In the genomic region with DNA sequence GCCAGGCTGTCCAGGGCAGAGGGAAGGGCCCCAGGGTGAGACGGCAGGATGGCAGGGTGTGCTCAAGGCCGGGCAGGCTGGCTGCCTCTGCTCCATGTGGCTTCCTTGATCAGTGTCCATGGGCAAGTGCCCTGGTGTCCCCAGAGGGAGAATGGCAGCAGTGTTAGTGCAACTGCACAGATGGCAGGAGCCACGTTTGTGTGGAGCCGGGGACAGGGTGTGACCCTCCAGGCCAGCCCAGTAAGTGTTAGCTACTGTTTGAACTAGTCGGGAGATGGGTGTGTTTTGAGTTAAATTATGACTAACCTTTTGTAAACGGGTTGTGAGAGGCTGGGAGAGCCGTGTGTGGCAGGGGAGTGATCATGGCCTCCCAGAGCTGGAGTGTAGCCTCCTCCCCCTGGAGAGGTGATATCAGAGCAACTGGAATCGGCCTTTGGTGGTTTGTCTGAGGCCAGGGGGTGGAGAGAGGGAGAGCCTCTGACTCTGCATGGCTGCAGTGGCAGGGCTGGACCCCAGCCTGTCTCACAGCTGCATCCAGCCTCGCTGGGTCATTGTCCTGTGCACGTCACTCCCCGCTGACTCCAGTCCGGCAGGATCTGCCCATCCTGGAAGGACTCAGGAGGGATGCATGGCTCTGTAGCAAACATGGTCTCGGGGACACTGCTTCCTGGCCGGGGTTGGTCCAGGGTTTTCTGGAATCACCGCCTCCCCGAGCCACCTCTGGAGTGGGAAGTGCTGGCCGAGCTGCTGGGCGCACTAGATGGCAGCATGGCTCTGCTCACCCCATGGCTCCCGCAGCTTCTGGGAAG, we compare ENCODE assay signal across 11 cellular contexts. TPM values are rescaled to one million over a fixed set of nuclear protein-coding genes. Genes with fewer than 3 reads are reported as not detected.
DNase-seq lines count a peak whose midpoint lies in the region; ATAC-seq and TF ChIP-seq lines count a peak whose summit lies in the region.
"Had no signal": no experiment of that assay in that cellular context is flagged by ENCODE, and none has a peak within 500 bp of the region (broad histone marks: within the 10 kb centered on the region; RNA-seq: fewer than 3 reads in every experiment).

No MANE protein-coding gene starts in this region.

- H3K36me3 Mint-ChIP-seq in natural killer cell treated with Interleukin-12 subunit alpha and Interleukin-12 subunit beta and Interleukin-15 and Interleukin-18, amount 100 ng/mL, for 72 hours: no peaks in the 10 kb centered on the region

- in situ Hi-C loops in GM23248 (cut with MboI): no loop called here

- H3K4me1 ChIP-seq in GM23248 (ENCODE audit: insufficient read depth): no peaks in the 10 kb centered on the region

- H3K79me2 ChIP-seq in GM23248 (ENCODE audit: insufficient read depth): no peaks in the 10 kb centered on the region

- 47 to 53% methylated on average over 18 to 19 of the region's 19 CpGs for WGBS in GM23248 (ENCODE audit: low coverage in 1 of 2, low lambda C conversion rate in 2 of 2, missing lambda C conversion rate in 2 of 2), 2 experiments

- CTCF ChIA-PET in GM10248 (lab: Yijun Ruan, JAX): no interaction called here

- DNase-seq in GM23248 (peak; percentile 78), left ventricle myocardium superior (peak; percentile 71), retina (peak; percentile 61), GM10248 (ENCODE audit: extremely low spot score) (no peak)
- no peak for DNase-seq in natural killer cell treated with Interleukin-12 subunit alpha and Interleukin-12 subunit beta and Interleukin-15 and Interleukin-18, amount 100 ng/mL, for 72 hours (ENCODE audit: low spot score)
- no peak for DNase-seq in stimulated activated CD4-positive, alpha-beta T cell treated with anti-CD3 and anti-CD28 coated beads, Interleukin-1b, Interleukin-23, amount 100 ng/mL, for 48 hours
- DNase-seq: activated naive CD4-positive, alpha-beta T cell; stimulated activated CD4-positive, alpha-beta T cell treated with anti-CD3 and anti-CD28 coated beads, Interleukin-12 subunit alpha, Interleukin-12 subunit beta, amount 100 ng/mL, for 4 hours had no signal

- H3K4me3 Mint-ChIP-seq in natural killer cell treated with Interleukin-12 subunit alpha and Interleukin-12 subunit beta and Interleukin-15 and Interleukin-18, amount 100 ng/mL, for 72 hours: no peak overlapping the region
- H3K4me3 Mint-ChIP-seq: T-helper 2 cell treated with Interferon-gamma antibody and Interleukin-4, amounts not matched to agents 5 μg/mL and 100 μg/mL, for 36 hours had no signal

- peak overlapping the region; percentile 43 for H2AFZ ChIP-seq in GM23248

- no peak for TF ChIP-seq CTCF in GM10248 (IDR thresholded peaks at IDR 0.05; ENCODE audit: control extremely low read depth, extremely low read depth, low read depth, missing control alignments)

- no peak overlapping the region for H3K4me3 ChIP-seq in GM23248

- ATAC-seq in left ventricle myocardium superior: peak; percentile 88
- ATAC-seq in natural killer cell treated with Interleukin-12 subunit alpha and Interleukin-12 subunit beta and Interleukin-15 and Interleukin-18, amount 100 ng/mL, for 72 hours: no peak
- no peak for ATAC-seq in HG03139 (IDR thresholded peaks at IDR 0.05; ENCODE audit: unreplicated experiment)

- no peaks in the 10 kb centered on the region for H3F3A ChIP-seq in GM23248 (ENCODE audit: insufficient read depth)

- no peaks in the 10 kb centered on the region for H3K36me3 ChIP-seq in GM23248 (ENCODE audit: low read depth)

- H4K20me1 ChIP-seq in GM23248 (ENCODE audit: insufficient read depth): no peaks in the 10 kb centered on the region

- no peaks in the 10 kb centered on the region for H3K9me3 Mint-ChIP-seq in natural killer cell treated with Interleukin-12 subunit alpha and Interleukin-12 subunit beta and Interleukin-15 and Interleukin-18, amount 100 ng/mL, for 72 hours
- H3K9me3 Mint-ChIP-seq: T-helper 2 cell treated with Interferon-gamma antibody and Interleukin-4, amounts not matched to agents 5 μg/mL and 100 μg/mL, for 36 hours had no signal

- no peak overlapping the region for H3K4me2 ChIP-seq in GM23248 (ENCODE audit: unreplicated experiment)

- POLR2A ChIA-PET in GM10248 (lab: Yijun Ruan, JAX): no interaction called here

- no peaks in the 10 kb centered on the region for H3K9me3 ChIP-seq in GM23248 (ENCODE audit: low read depth)

- peak overlapping the region; percentile 35 for H3K27ac ChIP-seq in GM23248
- H3K27ac ChIP-seq in angular gyrus (ENCODE audit: low read depth, low read length): peak overlapping the region; percentile 54

- intact Hi-C loops in left ventricle myocardium superior (cut with micrococcal nuclease): no loop called here

- H3K4me1 Mint-ChIP-seq in natural killer cell treated with Interleukin-12 subunit alpha and Interleukin-12 subunit beta and Interleukin-15 and Interleukin-18, amount 100 ng/mL, for 72 hours (ENCODE audit: low read depth in 2 of 2): peaks cover 5 to 8% of the 10 kb centered on the region in 2 donors

- no peaks in the 10 kb centered on the region for H3K27me3 ChIP-seq in GM23248 (replicated peaks; ENCODE audit: insufficient read depth)

- peak overlapping the region; percentile 33; the same call in 1 of the 2 replicates for H3K9ac ChIP-seq in GM23248

- H3K9me2 ChIP-seq in GM23248 (ENCODE audit: insufficient read depth): no peaks in the 10 kb centered on the region

- no peaks in the 10 kb centered on the region for H3K27me3 Mint-ChIP-seq in natural killer cell treated with Interleukin-12 subunit alpha and Interleukin-12 subunit beta and Interleukin-15 and Interleukin-18, amount 100 ng/mL, for 72 hours

- H3K27ac Mint-ChIP-seq in natural killer cell treated with Interleukin-12 subunit alpha and Interleukin-12 subunit beta and Interleukin-15 and Interleukin-18, amount 100 ng/mL, for 72 hours: no peak overlapping the region
- H3K27ac Mint-ChIP-seq: T-helper 2 cell treated with Interferon-gamma antibody and Interleukin-4, amounts not matched to agents 5 μg/mL and 100 μg/mL, for 36 hours had no signal

RNA-seq across cellular contexts. Expression of a gene that starts 27.8 kb away (rescaled TPM):
- total RNA-seq in GM23248 (2014; rRNA removed; shearing (Covaris generic)): 14.0 and 16.9 TPM in 2 replicates
- polyA plus RNA-seq in GM23248 (2016; fragmentation: Nextera tagmentation; extraction: Ambion mirVana): 14.7 and 15.5 TPM in 2 replicates
- 12.9 TPM for total RNA-seq in left ventricle myocardium superior
- 10 to 100 TPM; 36.7 to 54.6 TPM for total RNA-seq in natural killer cell treated with Interleukin-12 subunit alpha and Interleukin-12 subunit beta and Interleukin-15 and Interleukin-18, amount 100 ng/mL, for 72 hours

Comparison
In these comparisons a context has a peak if more than half of its experiments do, and no peak if none do; other contexts are left out.
1. DNase-seq: peak in GM23248 (single experiment), left ventricle myocardium superior (single experiment) and retina (single experiment); none in natural killer cell treated with Interleukin-12 subunit alpha and Interleukin-12 subunit beta and Interleukin-15 and Interleukin-18, amount 100 ng/mL, for 72 hours (single experiment), stimulated activated CD4-positive, alpha-beta T cell treated with anti-CD3 and anti-CD28 coated beads, Interleukin-1b, Interleukin-23, amount 100 ng/mL, for 48 hours (single experiment) and GM10248 (single experiment).